In genomic region chr2:67272195-67272594, GRCh38 we compare ENCODE assay signal across 24 cellular contexts.
"Had no signal": no experiment of that assay in that cellular context is flagged by ENCODE, and none has a peak within 500 bp of the region (broad histone marks: within the 10 kb centered on the region; RNA-seq: fewer than 3 reads in every experiment).

No MANE protein-coding gene starts in this region.

- H3K9me3 Mint-ChIP-seq: activated naive CD4-positive, alpha-beta T cell treated with anti-CD3 and anti-CD28 coated beads, Interleukin-2, amount 50 U/mL, for 72 hours; activated T-cell treated with anti-CD3 and anti-CD28 coated beads, Interleukin-2, amount 50 U/mL, for 72 hours; natural killer cell treated with Interleukin-12 subunit alpha and Interleukin-12 subunit beta and Interleukin-15 and Interleukin-18, amount 100 ng/mL, for 72 hours; stimulated activated naive B cell treated with anti-CD40 and anti-IgM and Interleukin-4, amounts not matched to agents 10 μg/mL and 1 μg/mL and 100 μg/mL, for 72 hours; T-helper 1 cell treated with Interleukin-12 subunit alpha and Interleukin-12 subunit beta and Interleukin-4 antibody, amounts not matched to agents 30 μg/mL and 1 μg/mL, for 36 hours had no signal

- ATAC-seq: activated naive CD4-positive, alpha-beta T cell treated with anti-CD3 and anti-CD28 coated beads, Interleukin-2, amount 50 U/mL, for 72 hours; activated T-cell treated with anti-CD3 and anti-CD28 coated beads, Interleukin-2, amount 50 U/mL, for 72 hours; left lobe of liver; natural killer cell treated with Interleukin-12 subunit alpha and Interleukin-12 subunit beta and Interleukin-15 and Interleukin-18, amount 100 ng/mL, for 72 hours; stimulated activated naive B cell treated with anti-CD40 and anti-IgM and Interleukin-4, amounts not matched to agents 10 μg/mL and 1 μg/mL and 100 μg/mL, for 72 hours had no signal

- H3K36me3 Mint-ChIP-seq: activated naive CD4-positive, alpha-beta T cell treated with anti-CD3 and anti-CD28 coated beads, Interleukin-2, amount 50 U/mL, for 72 hours; natural killer cell treated with Interleukin-12 subunit alpha and Interleukin-12 subunit beta and Interleukin-15 and Interleukin-18, amount 100 ng/mL, for 72 hours; stimulated activated naive B cell treated with anti-CD40 and anti-IgM and Interleukin-4, amounts not matched to agents 10 μg/mL and 1 μg/mL and 100 μg/mL, for 72 hours had no signal

- H3K4me1 Mint-ChIP-seq: stimulated activated naive B cell treated with anti-CD40 and anti-IgM and Interleukin-4, amounts not matched to agents 10 μg/mL and 1 μg/mL and 100 μg/mL, for 72 hours had no signal

- H3K4me1 ChIP-seq: adrenal gland, sigmoid colon, spleen, upper lobe of left lung had no signal

- DNase-seq: activated CD4-positive, CD25-positive, alpha-beta regulatory T cell treated with anti-CD3 and anti-CD28 coated beads, Interleukin-2, amount 50 U/mL, for 72 hours; activated CD8-positive, alpha-beta memory T cell treated with anti-CD3 and anti-CD28 coated beads for 24 hours; activated CD8-positive, alpha-beta memory T cell treated with anti-CD3 and anti-CD28 coated beads, Interleukin-2, amount 50 U/mL, for 48 hours; activated gamma-delta T cell; activated T-cell treated with anti-CD3 and anti-CD28 coated beads, Interleukin-2, amount 50 U/mL, for 72 hours; adrenal gland; caudate nucleus; effector CD8-positive, alpha-beta T cell; foreskin melanocyte; glutamatergic neuron; hippocampal formation; islet precursor cell; posterior cingulate gyrus; sigmoid colon; spleen; stimulated activated naive B cell treated with anti-CD40 and anti-IgM and Interleukin-4, amounts not matched to agents 10 μg/mL and 1 μg/mL and 100 μg/mL, for 72 hours; upper lobe of left lung had no signal

- H3K27me3 Mint-ChIP-seq: stimulated activated naive B cell treated with anti-CD40 and anti-IgM and Interleukin-4, amounts not matched to agents 10 μg/mL and 1 μg/mL and 100 μg/mL, for 72 hours had no signal

- H3K27ac Mint-ChIP-seq: activated naive CD4-positive, alpha-beta T cell treated with anti-CD3 and anti-CD28 coated beads, Interleukin-2, amount 50 U/mL, for 72 hours; activated T-cell treated with anti-CD3 and anti-CD28 coated beads, Interleukin-2, amount 50 U/mL, for 72 hours; natural killer cell treated with Interleukin-12 subunit alpha and Interleukin-12 subunit beta and Interleukin-15 and Interleukin-18, amount 100 ng/mL, for 72 hours; stimulated activated naive B cell treated with anti-CD40 and anti-IgM and Interleukin-4, amounts not matched to agents 10 μg/mL and 1 μg/mL and 100 μg/mL, for 72 hours; T-helper 1 cell treated with Interleukin-12 subunit alpha and Interleukin-12 subunit beta and Interleukin-4 antibody, amounts not matched to agents 30 μg/mL and 1 μg/mL, for 36 hours had no signal

- H3K27ac ChIP-seq: adrenal gland, sigmoid colon, spleen, thoracic aorta, upper lobe of left lung, VCaP had no signal

- H3K36me3 ChIP-seq: adrenal gland, sigmoid colon, spleen, thoracic aorta, upper lobe of left lung had no signal

- H3K4me3 ChIP-seq: adrenal gland, lung, sigmoid colon, spleen, thoracic aorta, upper lobe of left lung had no signal

- H3K9me3 ChIP-seq: adrenal gland, sigmoid colon, spleen, thoracic aorta, upper lobe of left lung had no signal

- H3K4me3 Mint-ChIP-seq: activated T-cell treated with anti-CD3 and anti-CD28 coated beads, Interleukin-2, amount 50 U/mL, for 72 hours; natural killer cell treated with Interleukin-12 subunit alpha and Interleukin-12 subunit beta and Interleukin-15 and Interleukin-18, amount 100 ng/mL, for 72 hours; stimulated activated naive B cell treated with anti-CD40 and anti-IgM and Interleukin-4, amounts not matched to agents 10 μg/mL and 1 μg/mL and 100 μg/mL, for 72 hours; T-helper 1 cell treated with Interleukin-12 subunit alpha and Interleukin-12 subunit beta and Interleukin-4 antibody, amounts not matched to agents 30 μg/mL and 1 μg/mL, for 36 hours had no signal

- H3K27me3 ChIP-seq: adrenal gland, sigmoid colon, spleen, upper lobe of left lung had no signal
